Comparison of ENCODE assay signal across 16 cellular contexts in the genomic region with DNA sequence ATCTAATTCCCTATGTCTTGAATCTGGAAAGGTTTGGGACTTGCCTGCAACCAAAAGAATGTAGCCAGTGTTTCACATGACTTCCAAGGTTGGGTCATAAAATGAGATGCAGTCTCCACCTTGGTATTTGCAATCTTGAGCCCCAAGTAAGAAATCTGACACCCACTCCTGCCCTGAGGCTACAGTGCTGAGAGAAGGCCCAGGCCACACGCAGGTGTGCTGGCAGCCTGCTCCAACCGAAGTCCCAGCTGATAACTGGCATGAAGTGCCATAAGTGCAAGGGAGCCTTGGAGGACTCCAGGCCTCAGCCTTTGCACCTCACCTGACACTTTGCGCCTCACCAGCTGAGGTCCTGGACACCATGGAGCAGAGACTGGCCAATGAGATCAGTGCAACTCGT.
DNase-seq lines count a peak whose midpoint lies in the region; ATAC-seq and TF ChIP-seq lines count a peak whose summit lies in the region.
"Had no signal": no experiment of that assay in that cellular context is flagged by ENCODE, and none has a peak within 500 bp of the region (broad histone marks: within the 10 kb centered on the region; RNA-seq: fewer than 3 reads in every experiment).

No MANE protein-coding gene starts in this region.

- no peak overlapping the region for H2AK5ac ChIP-seq in mesendoderm (ENCODE audit: low read length)

- H3K79me1 ChIP-seq in mesendoderm (ENCODE audit: low read length): no peaks in the 10 kb centered on the region

- H3K9me3 ChIP-seq in SU-DHL-6 (ENCODE audit: insufficient read depth, low read length): no peaks in the 10 kb centered on the region
- H3K9me3 ChIP-seq: BLaER1, esophagus muscularis mucosa, right lobe of liver, SK-N-SH had no signal

- no peak overlapping the region for H2BK120ac ChIP-seq in mesendoderm (ENCODE audit: low read depth, low read length)

- TF ChIP-seq CTCF in SU-DHL-6 (IDR thresholded peaks at IDR 0.05; ENCODE audit: insufficient read depth, low read length, poor library complexity, severe bottlenecking): no peak

- DNase-seq in DMS79 treated with DMSO at 0.1 percent for 48 hours (lab: John Stamatoyannopoulos, UW) (peak; percentile 82), HT1080 (ENCODE audit: low read depth) (peak; percentile 24), mesendoderm (peak; percentile 73), activated gamma-delta T cell treated with Interleukin-2 at 50 U/mL for 16 hours (no peak)
- DNase-seq: activated CD4-positive, alpha-beta memory T cell treated with anti-CD3 and anti-CD28 coated beads, Interleukin-2, amount 10 ng/mL, durations not matched to agents 7 days and 5 days; glutamatergic neuron; NCI-H1436; NCI-H510A; SK-N-SH had no signal

- no peak overlapping the region for H4K5ac ChIP-seq in mesendoderm (ENCODE audit: low read length)

- no peak overlapping the region for H3K56ac ChIP-seq in mesendoderm (ENCODE audit: low read length)

- H3K18ac ChIP-seq in mesendoderm (ENCODE audit: low read length): no peak overlapping the region

- no peaks in the 10 kb centered on the region for H3K79me2 ChIP-seq in SU-DHL-6 (ENCODE audit: insufficient read depth, low read length)
- H3K79me2 ChIP-seq in mesendoderm (ENCODE audit: control insufficient read depth, insufficient read depth, low read length): no peaks in the 10 kb centered on the region

- H3K9me2 ChIP-seq in SU-DHL-6 (replicated peaks; ENCODE audit: insufficient read depth, low read length): no peaks in the 10 kb centered on the region
- H3K9me2 ChIP-seq: SK-N-SH had no signal

- H3K4me1 ChIP-seq in mesendoderm (ENCODE audit: control insufficient read depth, low read depth, low read length): peaks cover 5% of the 10 kb centered on the region

- H3K23ac ChIP-seq in mesendoderm (ENCODE audit: low read length): no peak overlapping the region

- no peak overlapping the region for H2BK5ac ChIP-seq in mesendoderm (ENCODE audit: low read length)

- no peak overlapping the region for H3K9ac ChIP-seq in SU-DHL-6 (ENCODE audit: low read length)
- H3K9ac ChIP-seq in mesendoderm (ENCODE audit: low read length): no peak overlapping the region
- H3K9ac ChIP-seq: BLaER1, SK-N-SH had no signal

- no peak overlapping the region for H4K8ac ChIP-seq in mesendoderm (ENCODE audit: low read depth, low read length)

- WGBS in mesendoderm (ENCODE audit: extremely low coverage, insufficient coverage, low lambda C conversion rate): no CpG with 5 or more reads among the region's 4 CpGs

- H3K4me2 ChIP-seq in SU-DHL-6 (ENCODE audit: low read depth, low read length, poor library complexity, severe bottlenecking) (no peak overlapping the region), mesendoderm (ENCODE audit: low read length) (no peak overlapping the region)
- H3K4me2 ChIP-seq: BLaER1, SK-N-SH had no signal

- H3K27me3 ChIP-seq in SU-DHL-6 (ENCODE audit: low read length): no peaks in the 10 kb centered on the region
- H3K27me3 ChIP-seq in mesendoderm (ENCODE audit: insufficient read depth, low read length, poor library complexity): no peaks in the 10 kb centered on the region
- H3K27me3 ChIP-seq: BLaER1, esophagus muscularis mucosa, right lobe of liver had no signal

- no peak overlapping the region for H3K4me3 ChIP-seq in SU-DHL-6 (ENCODE audit: insufficient read depth, low read length, poor library complexity, severe bottlenecking)
- no peak overlapping the region for H3K4me3 ChIP-seq in mesendoderm (ENCODE audit: low read length)
- H3K4me3 ChIP-seq: BLaER1, esophagus muscularis mucosa, GM12878, right lobe of liver had no signal

- no peaks in the 10 kb centered on the region for H3K36me3 ChIP-seq in SU-DHL-6 (ENCODE audit: low read length)
- no peaks in the 10 kb centered on the region for H3K36me3 ChIP-seq in mesendoderm (ENCODE audit: control insufficient read depth, insufficient read depth, low read length)
- H3K36me3 ChIP-seq: BLaER1, esophagus muscularis mucosa, right lobe of liver had no signal

- ATAC-seq in HG02970 (IDR thresholded peaks at IDR 0.05; ENCODE audit: low FRiP score, unreplicated experiment): no peak
- ATAC-seq in GM18909 (IDR thresholded peaks at IDR 0.05; ENCODE audit: poor library complexity, unreplicated experiment): no peak
- ATAC-seq: GM12878, right lobe of liver had no signal

- H2BK15ac ChIP-seq in mesendoderm (replicated peaks; ENCODE audit: low read depth): no peak overlapping the region

- H3K4ac ChIP-seq in mesendoderm (ENCODE audit: low read depth, low read length): no peak overlapping the region

- no peaks in the 10 kb centered on the region for H4K20me1 ChIP-seq in SU-DHL-6 (ENCODE audit: low read depth, low read length)
- H4K20me1 ChIP-seq: BLaER1 had no signal

- H2AFZ ChIP-seq in SU-DHL-6 (ENCODE audit: low read depth, low read length, severe bottlenecking): no peak overlapping the region

- H3K27ac ChIP-seq in SU-DHL-6 (ENCODE audit: low read depth, low read length) (peak overlapping the region; percentile 37), mesendoderm (ENCODE audit: low read depth, low read length) (no peak overlapping the region)
- H3K27ac ChIP-seq: BLaER1, esophagus muscularis mucosa, right lobe of liver had no signal

- peaks cover 18% of the 10 kb centered on the region for H3F3A ChIP-seq in SU-DHL-6 (ENCODE audit: insufficient read depth)
